ENCODE assay signal across 12 cellular contexts in the genomic region with DNA sequence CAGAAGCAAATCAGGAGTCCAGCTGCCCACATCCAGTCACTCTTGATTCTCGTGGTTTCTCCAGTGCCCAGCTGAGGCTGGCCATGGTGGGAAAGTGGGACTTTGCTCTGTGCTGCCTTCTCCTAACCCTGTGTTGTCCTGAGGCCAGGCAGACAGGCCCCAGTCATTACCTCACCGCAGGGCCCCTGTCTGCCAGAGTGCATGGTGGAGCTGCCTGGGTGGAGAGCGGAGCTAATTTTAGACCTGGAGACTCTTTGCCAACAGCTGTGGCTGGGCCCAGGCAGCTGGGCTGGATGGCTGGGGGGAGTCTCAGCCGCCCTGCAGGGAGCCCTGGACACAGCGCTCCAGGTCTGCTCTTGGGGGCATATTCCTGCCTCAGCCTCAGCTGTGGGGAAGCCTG. TPM values are rescaled to one million over a fixed set of nuclear protein-coding genes. Genes with fewer than 3 reads are reported as not detected.
DNase-seq lines count a peak whose midpoint lies in the region; ATAC-seq and TF ChIP-seq lines count a peak whose summit lies in the region.
"Had no signal": no experiment of that assay in that cellular context is flagged by ENCODE, and none has a peak within 500 bp of the region (broad histone marks: within the 10 kb centered on the region; RNA-seq: fewer than 3 reads in every experiment).

No MANE protein-coding gene starts in this region.

- peaks cover 18% of the 10 kb centered on the region for H3K4me1 ChIP-seq in psoas muscle
- H3K4me1 ChIP-seq: colonic mucosa, prostate gland had no signal

- peak overlapping the region; percentile 77 for H3K27ac ChIP-seq in psoas muscle
- H3K27ac ChIP-seq: colonic mucosa, prostate gland had no signal

- TF ChIP-seq CTCF in fibroblast of the aortic adventitia (IDR thresholded peaks at IDR 0.05; ENCODE audit: insufficient read depth, low read length) (no peak), psoas muscle (IDR thresholded peaks at IDR 0.05) (no peak)

- no peaks in the 10 kb centered on the region for H3K27me3 ChIP-seq in psoas muscle (ENCODE audit: insufficient read depth in 3 of 3, low read length in 2 of 3)
- H3K27me3 ChIP-seq: colonic mucosa had no signal

- ATAC-seq in psoas muscle (peak; percentile 99 to 100 (median 100)), HG03139 (IDR thresholded peaks at IDR 0.05; ENCODE audit: unreplicated experiment) (no peak), GM21528 (IDR thresholded peaks at IDR 0.05; ENCODE audit: low FRiP score, unreplicated experiment) (no peak)

- DNase-seq in ELF-1 (ENCODE audit: low read depth, low spot score) = peak; percentile 57
- peak; percentile 46 for DNase-seq in NCI-H510A (lab: John Stamatoyannopoulos, UW)
- peak; percentile 86 for DNase-seq in fibroblast of the aortic adventitia (ENCODE audit: low read depth)
- peak; percentile 74 to 84 for DNase-seq in psoas muscle
- no peak for DNase-seq in UCSD-AML1 (lab: John Stamatoyannopoulos, UW; ENCODE audit: unreplicated experiment)
- no peak for DNase-seq in activated naive CD4-positive, alpha-beta T cell treated with Interleukin-2 at 50 U/mL for 16 hours
- DNase-seq: activated T-cell treated with anti-CD3 and anti-CD28 coated beads for 4 hours, colonic mucosa, NCI-H524 had no signal

- H3K36me3 ChIP-seq in psoas muscle (ENCODE audit: insufficient read depth in 1 of 2, low read depth in 1 of 2) = no peaks in the 10 kb centered on the region
- H3K36me3 ChIP-seq: colonic mucosa, prostate gland had no signal

- WGBS in psoas muscle, 3 donors = 14 to 28% (median 25%) methylated on average over 4 to 5 of the region's 5 CpGs

- peak overlapping the region; percentile 28 for H3K4me3 ChIP-seq in fibroblast of the aortic adventitia (ENCODE audit: low read depth, low read length)
- H3K4me3 ChIP-seq in psoas muscle = peak overlapping the region; percentile 8
- H3K4me3 ChIP-seq: colonic mucosa, prostate gland had no signal

- intact Hi-C loops in psoas muscle (cut with DNase I) = no loop called here

- no peaks in the 10 kb centered on the region for H3K9me3 ChIP-seq in psoas muscle
- H3K9me3 ChIP-seq: colonic mucosa, prostate gland had no signal

RNA-seq across cellular contexts. Expression of a gene that starts 21.7 kb away (rescaled TPM):
- 0.09 and 0.16 TPM in 2 replicates for total RNA-seq in fibroblast of the aortic adventitia (ENCODE audit: low replicate concordance)
- 1 to 10 TPM in 3 of 4 donors, under 1 TPM in 1; 0.53 to 4.0 (median 1.3) TPM for total RNA-seq in psoas muscle
- under 1 TPM; 0.21 to 0.57 (median 0.53) TPM for polyA plus RNA-seq in psoas muscle

Comparison
In these comparisons a context has a peak if more than half of its experiments do, and no peak if none do; other contexts are left out.
1. DNase-seq: peak in ELF-1 (single experiment), NCI-H510A (single experiment), fibroblast of the aortic adventitia (single experiment) and psoas muscle (2 of 2); none in UCSD-AML1 (single experiment) and activated naive CD4-positive, alpha-beta T cell treated with Interleukin-2 at 50 U/mL for 16 hours (single experiment).
2. ATAC-seq: peak in psoas muscle (4 of 4); none in HG03139 (single experiment) and GM21528 (single experiment).